ENCODE assay signal across 16 cellular contexts in the genomic region with DNA sequence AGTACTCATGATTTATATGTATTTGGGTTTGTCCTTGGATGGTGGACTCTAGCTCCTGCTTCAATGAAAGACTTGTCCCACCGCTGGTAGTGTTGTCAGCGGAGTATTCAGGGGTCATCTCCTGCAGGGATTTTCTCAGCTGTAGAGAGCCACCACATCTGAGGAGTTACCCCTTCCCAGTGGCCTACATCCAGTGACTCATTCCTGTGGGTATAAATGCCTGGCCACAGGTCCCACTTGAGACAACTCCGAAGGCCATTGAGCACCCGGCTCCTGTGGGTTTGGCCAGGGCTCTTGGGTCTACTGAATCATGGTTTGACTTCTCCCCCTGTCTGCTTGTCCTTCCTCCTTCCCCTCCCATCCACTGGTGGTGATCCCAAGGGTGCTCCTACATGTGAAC.
"Had no signal": no experiment of that assay in that cellular context is flagged by ENCODE, and none has a peak within 500 bp of the region (broad histone marks: within the 10 kb centered on the region; RNA-seq: fewer than 3 reads in every experiment).

No MANE protein-coding gene starts in this region.

- DNase-seq: activated CD4-positive, alpha-beta memory T cell treated with anti-CD3 and anti-CD28 coated beads for 36 hours; activated CD4-positive, alpha-beta T cell treated with anti-CD3 and anti-CD28 coated beads for 48 hours; activated effector memory CD4-positive, alpha-beta T cell treated with anti-CD3 and anti-CD28 coated beads, Interleukin-2, amount 50 U/mL, for 16 hours; activated naive CD4-positive, alpha-beta T cell treated with anti-CD3 and anti-CD28 coated beads, Interleukin-2, amount 10 ng/mL, durations not matched to agents 7 days and 5 days; amygdala; effector CD4-positive, alpha-beta T cell; kidney; natural killer cell; retina; spleen; stimulated activated CD4-positive, alpha-beta T cell treated with anti-CD3 and anti-CD28 coated beads, Interleukin-4, amount 100 ng/mL, for 1 hour; stimulated activated naive CD8-positive, alpha-beta T cell treated with anti-CD3 and anti-CD28 coated beads, Interleukin-15, Interleukin-2, amounts not matched to agents 100 U/mL and 50 U/mL, for 24 hours; T-helper 17 cell had no signal

- H3K9me3 Mint-ChIP-seq: activated CD4-positive, alpha-beta memory T cell treated with anti-CD3 and anti-CD28 coated beads for 36 hours; activated naive CD4-positive, alpha-beta T cell treated with anti-CD3 and anti-CD28 coated beads, Interleukin-2, amount 10 ng/mL, durations not matched to agents 7 days and 5 days; brain; dendritic cell treated with granulocyte-macrophage colony-stimulating factor and Interleukin-4, amounts not matched to agents 40 ng/mL and 50 ng/mL, for 4 days; natural killer cell had no signal

- H3K27me3 Mint-ChIP-seq: activated CD4-positive, alpha-beta memory T cell treated with anti-CD3 and anti-CD28 coated beads for 36 hours; dendritic cell treated with granulocyte-macrophage colony-stimulating factor and Interleukin-4, amounts not matched to agents 40 ng/mL and 50 ng/mL, for 4 days had no signal

- H3K4me1 Mint-ChIP-seq: activated naive CD4-positive, alpha-beta T cell treated with anti-CD3 and anti-CD28 coated beads, Interleukin-2, amount 10 ng/mL, durations not matched to agents 7 days and 5 days; brain; natural killer cell; T-helper 17 cell had no signal

- H3K36me3 Mint-ChIP-seq: activated CD4-positive, alpha-beta memory T cell treated with anti-CD3 and anti-CD28 coated beads for 36 hours; activated naive CD4-positive, alpha-beta T cell treated with anti-CD3 and anti-CD28 coated beads, Interleukin-2, amount 10 ng/mL, durations not matched to agents 7 days and 5 days; brain; natural killer cell had no signal

- H3K4me3 ChIP-seq: spleen had no signal

- ATAC-seq: left lobe of liver; natural killer cell; stimulated activated naive CD8-positive, alpha-beta T cell treated with anti-CD3 and anti-CD28 coated beads, Interleukin-15, Interleukin-2, amounts not matched to agents 100 U/mL and 50 U/mL, for 24 hours; T-helper 17 cell had no signal

- H3K4me3 Mint-ChIP-seq: activated CD4-positive, alpha-beta memory T cell treated with anti-CD3 and anti-CD28 coated beads for 36 hours; activated naive CD4-positive, alpha-beta T cell treated with anti-CD3 and anti-CD28 coated beads, Interleukin-2, amount 10 ng/mL, durations not matched to agents 7 days and 5 days; brain; dendritic cell treated with granulocyte-macrophage colony-stimulating factor and Interleukin-4, amounts not matched to agents 40 ng/mL and 50 ng/mL, for 4 days; natural killer cell; T-helper 17 cell had no signal
